18 cellular contexts compared by ENCODE assay signal in the genomic region with DNA sequence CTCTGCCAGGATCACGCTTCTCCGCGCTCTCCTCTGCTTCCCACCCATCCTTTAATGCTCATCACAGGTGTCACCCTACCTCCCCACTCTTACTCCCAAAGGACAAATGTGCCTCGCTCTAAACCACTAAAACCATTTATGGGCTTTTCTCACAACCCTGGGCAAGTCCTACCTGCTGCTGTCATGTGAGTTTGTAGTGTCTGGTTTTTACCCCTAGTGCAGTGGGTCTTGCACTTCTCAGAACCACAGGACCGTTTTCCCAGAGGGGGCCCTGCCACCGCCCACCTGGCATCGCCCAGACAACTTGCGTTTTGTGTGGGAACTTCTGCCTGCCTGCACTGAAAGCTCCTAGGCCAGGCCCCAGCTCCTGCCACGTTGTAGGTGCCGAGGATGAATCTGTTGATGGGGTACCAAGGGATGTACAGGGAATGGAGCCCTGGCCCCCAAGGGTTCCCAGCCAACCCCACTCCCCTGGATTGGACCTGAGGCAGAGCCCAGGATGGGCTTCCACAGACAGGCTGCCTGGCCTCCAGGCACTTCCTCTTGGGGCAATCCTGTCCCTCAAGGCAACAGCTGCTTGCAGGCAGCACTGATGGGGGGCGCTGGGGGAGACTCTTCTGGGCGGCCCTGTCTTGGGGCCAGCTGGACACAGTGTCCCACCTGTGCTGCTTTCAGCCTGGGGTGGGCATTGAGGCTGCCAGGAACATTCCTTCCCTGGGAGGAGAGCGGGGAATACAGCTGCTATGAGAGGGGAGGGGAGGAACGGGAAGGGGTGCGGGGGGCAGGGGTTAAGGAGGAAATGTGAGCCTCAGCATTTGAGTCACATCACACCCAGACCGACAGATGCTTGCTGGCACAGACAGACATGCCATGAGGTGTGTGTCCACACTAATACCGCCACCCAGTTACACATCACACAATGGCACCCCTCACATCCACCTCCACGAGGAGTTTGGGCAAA.
DNase-seq lines count a peak whose midpoint lies in the region; ATAC-seq and TF ChIP-seq lines count a peak whose summit lies in the region.
"Had no signal": no experiment of that assay in that cellular context is flagged by ENCODE, and none has a peak within 500 bp of the region (broad histone marks: within the 10 kb centered on the region; RNA-seq: fewer than 3 reads in every experiment).

No MANE protein-coding gene starts in this region.

- H3K4me1 ChIP-seq in lower lobe of right lung (peaks cover 48% of the 10 kb centered on the region), testis (peaks cover 36% of the 10 kb centered on the region)

- no peaks in the 10 kb centered on the region for H3K27me3 Mint-ChIP-seq in activated T-helper 17 cell treated with anti-CD3 and anti-CD28 coated beads, Interleukin-2, amount 50 U/mL, for 72 hours
- H3K27me3 Mint-ChIP-seq: activated CD4-positive, alpha-beta memory T cell treated with anti-CD3 and anti-CD28 coated beads for 36 hours had no signal

- no peak for TF ChIP-seq CTCF in lower lobe of right lung (IDR thresholded peaks at IDR 0.05)
- TF ChIP-seq CTCF in testis (IDR thresholded peaks at IDR 0.05) = no peak

- H3K36me3 Mint-ChIP-seq in activated T-helper 17 cell treated with anti-CD3 and anti-CD28 coated beads, Interleukin-2, amount 50 U/mL, for 72 hours (ENCODE audit: low read depth) = no peaks in the 10 kb centered on the region
- H3K36me3 Mint-ChIP-seq: activated CD4-positive, alpha-beta memory T cell treated with anti-CD3 and anti-CD28 coated beads for 36 hours; stimulated activated memory B cell treated with anti-CD40 and anti-IgM and Interleukin-4, amounts not matched to agents 10 μg/mL and 1 μg/mL and 100 μg/mL, for 72 hours had no signal

- H3K9me3 Mint-ChIP-seq in activated T-helper 17 cell treated with anti-CD3 and anti-CD28 coated beads, Interleukin-2, amount 50 U/mL, for 72 hours = no peaks in the 10 kb centered on the region
- H3K9me3 Mint-ChIP-seq: activated CD4-positive, alpha-beta memory T cell treated with anti-CD3 and anti-CD28 coated beads for 36 hours; stimulated activated memory B cell treated with anti-CD40 and anti-IgM and Interleukin-4, amounts not matched to agents 10 μg/mL and 1 μg/mL and 100 μg/mL, for 72 hours had no signal

- intact Hi-C loops in lower lobe of right lung (cut with DNase I) = no loop called here
- intact Hi-C loops in testis (cut with DNase I; ENCODE audit: low total_unique reads) = no loop called here

- no peaks in the 10 kb centered on the region for H3K36me3 ChIP-seq in lower lobe of right lung
- no peaks in the 10 kb centered on the region for H3K36me3 ChIP-seq in testis (ENCODE audit: low read depth, missing control alignments)

- H3K4me1 Mint-ChIP-seq in activated T-helper 17 cell treated with anti-CD3 and anti-CD28 coated beads, Interleukin-2, amount 50 U/mL, for 72 hours = peaks cover 15% of the 10 kb centered on the region

- 75 to 83% methylated on average over 12 to 18 of the region's 18 CpGs for WGBS in testis, 2 donors

- no peak for TF ChIP-seq POLR2A in testis (IDR thresholded peaks at IDR 0.05)

- no peak overlapping the region for H3K4me3 Mint-ChIP-seq in activated T-helper 17 cell treated with anti-CD3 and anti-CD28 coated beads, Interleukin-2, amount 50 U/mL, for 72 hours
- H3K4me3 Mint-ChIP-seq: activated CD4-positive, alpha-beta memory T cell treated with anti-CD3 and anti-CD28 coated beads for 36 hours; stimulated activated memory B cell treated with anti-CD40 and anti-IgM and Interleukin-4, amounts not matched to agents 10 μg/mL and 1 μg/mL and 100 μg/mL, for 72 hours had no signal

- H3K27me3 ChIP-seq in lower lobe of right lung (ENCODE audit: low read depth) (no peaks in the 10 kb centered on the region), testis (no peaks in the 10 kb centered on the region)

- peak overlapping the region; percentile 31 for H3K27ac Mint-ChIP-seq in activated T-helper 17 cell treated with anti-CD3 and anti-CD28 coated beads, Interleukin-2, amount 50 U/mL, for 72 hours
- H3K27ac Mint-ChIP-seq: activated CD4-positive, alpha-beta memory T cell treated with anti-CD3 and anti-CD28 coated beads for 36 hours; stimulated activated memory B cell treated with anti-CD40 and anti-IgM and Interleukin-4, amounts not matched to agents 10 μg/mL and 1 μg/mL and 100 μg/mL, for 72 hours had no signal

- H3K4me3 ChIP-seq in lower lobe of right lung (no peak overlapping the region), testis (no peak overlapping the region)
- H3K4me3 ChIP-seq: GM23248 had no signal

- ATAC-seq in activated T-helper 17 cell treated with anti-CD3 and anti-CD28 coated beads, Interleukin-2, amount 50 U/mL, for 72 hours (replicated peaks) = no peak
- ATAC-seq in lower lobe of right lung (peak; percentile 14 to 23), GM21526 (IDR thresholded peaks at IDR 0.05; ENCODE audit: low FRiP score, unreplicated experiment) (no peak)
- ATAC-seq: stimulated activated memory B cell treated with anti-CD40 and anti-IgM and Interleukin-4, amounts not matched to agents 10 μg/mL and 1 μg/mL and 100 μg/mL, for 72 hours had no signal

- H3K9me3 ChIP-seq in lower lobe of right lung (no peaks in the 10 kb centered on the region), testis (no peaks in the 10 kb centered on the region)

- H3K27ac ChIP-seq in lower lobe of right lung (peak overlapping the region; percentile 41), testis (peak overlapping the region; percentile 2 to 58)
- H3K27ac ChIP-seq: GM23248, KMS-11 had no signal

- peak; percentile 6 for DNase-seq in SKM-1 treated with dmso at 0.1 percent for 144 hours (lab: John Stamatoyannopoulos, UW; ENCODE audit: unreplicated experiment)
- DNase-seq in SKM-1 (lab: John Stamatoyannopoulos, UW; ENCODE audit: unreplicated experiment) = no peak
- DNase-seq in lower lobe of right lung = no peak
- no peak for DNase-seq in testis
- DNase-seq in amniotic stem cell (lab: John Stamatoyannopoulos, UW) = no peak
- no peak for DNase-seq in AML-193 (lab: John Stamatoyannopoulos, UW)
- DNase-seq: 8988T; activated CD4-positive, alpha-beta memory T cell treated with anti-CD3 and anti-CD28 coated beads for 36 hours; activated effector memory CD4-positive, alpha-beta T cell treated with anti-CD3 and anti-CD28 coated beads, Interleukin-2, amount 50 U/mL, for 16 hours; COR-L47; GM23248; NCI-H1930; stimulated activated CD4-positive, alpha-beta T cell treated with anti-CD3 and anti-CD28 coated beads, Interleukin-4, amount 100 ng/mL, for 24 hours; T1000 had no signal

Comparison
In these comparisons a context has a peak if more than half of its experiments do, and no peak if none do; other contexts are left out.
1. ATAC-seq: peak in lower lobe of right lung (2 of 2); none in activated T-helper 17 cell treated with anti-CD3 and anti-CD28 coated beads, Interleukin-2, amount 50 U/mL, for 72 hours (single experiment) and GM21526 (single experiment).